8 cellular contexts compared by ENCODE assay signal in the genomic region with DNA sequence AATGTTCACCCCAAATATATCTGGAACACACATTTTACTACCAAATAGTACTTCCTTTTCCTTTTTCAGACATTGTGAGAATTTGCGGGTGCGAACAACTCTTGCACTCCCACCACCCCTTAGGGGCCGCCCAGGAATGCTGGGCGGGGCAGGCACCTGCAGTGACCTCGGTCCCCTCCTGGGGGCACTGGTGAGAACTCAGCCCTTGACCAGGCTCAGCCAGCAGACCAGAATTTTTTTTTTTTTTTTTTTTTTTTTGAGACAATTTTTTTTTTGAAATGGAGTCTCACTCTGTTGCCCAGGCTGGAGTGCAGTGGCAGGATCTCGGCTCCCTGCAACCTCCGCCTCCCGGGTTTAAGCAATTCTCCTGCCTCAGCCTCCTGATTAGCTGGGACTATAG.
A peak's percentile ranks its signal among the peaks of the same experiment; 100 is the strongest.
DNase-seq lines count a peak whose midpoint lies in the region; ATAC-seq, FAIRE-seq and TF ChIP-seq lines count a peak whose summit lies in the region.

No MANE protein-coding gene starts in this region.

- BruUV-seq in Panc1 (replicated peaks; lab: Mats Ljungman, UMichigan), result no TSS peak

- in situ Hi-C loops in Panc1 (cut with HindIII; ENCODE audit: low pct_unique_long_range_greater_than_20kb, low sequenced_read_pairs), result no loop called here

- H3K4me3 ChIP-seq in Panc1 (ENCODE audit: low read depth in 2 of 2, low read length in 2 of 2), result no peak overlapping the region
- H3K4me3 ChIP-seq in kidney (ENCODE audit: low read length in 2 of 2), result no peak overlapping the region
- H3K4me3 ChIP-seq in gastroesophageal sphincter, result no peak overlapping the region

- POLR2A ChIA-PET in Panc1 (lab: Charles Lee), result interaction anchor here (0.7 kb wide), 1 partner anchor 29 kb away, joined by 14 read pairs; no protein-coding TSS in a partner anchor

- peak; percentile 8 for FAIRE-seq in G401.6 (lab: Jason Lieb, UNC)
- FAIRE-seq in kidney (lab: Jason Lieb, UNC), result no peak
- no peak for FAIRE-seq in GM12892 (lab: Jason Lieb, UNC)

- no peaks in the 10 kb centered on the region for H3K36me3 ChIP-seq in Panc1 (ENCODE audit: control insufficient read depth, insufficient read depth, low read length)
- peaks cover 0 to 8% of the 10 kb centered on the region in 2 donors for H3K36me3 ChIP-seq in kidney (ENCODE audit: control insufficient read depth in 1 of 2, insufficient read depth in 2 of 2, low read length in 2 of 2)
- H3K36me3 ChIP-seq in gastroesophageal sphincter, result no peaks in the 10 kb centered on the region

- no peaks in the 10 kb centered on the region for H3K27me3 ChIP-seq in Panc1 (ENCODE audit: control insufficient read depth, insufficient read depth, low read length)
- peaks cover 36% of the 10 kb centered on the region for H3K27me3 ChIP-seq in gastroesophageal sphincter

- H3K4me1 ChIP-seq in Panc1 (ENCODE audit: control insufficient read depth, insufficient read depth, low read length), result no peaks in the 10 kb centered on the region
- H3K4me1 ChIP-seq in kidney (ENCODE audit: control insufficient read depth in 1 of 2, insufficient read depth in 1 of 2, low read depth in 1 of 2, low read length in 2 of 2), result no peaks in the 10 kb centered on the region
- H3K4me1 ChIP-seq in gastroesophageal sphincter, result no peaks in the 10 kb centered on the region

- H3K9ac ChIP-seq in kidney (ENCODE audit: low read length in 2 of 2), result no peak overlapping the region

- intact Hi-C loops in Panc1 (cut with micrococcal nuclease; ENCODE audit: unreplicated experiment) (loop anchor here (10.0 kb wide), 1 partner anchor 137 kb away; no protein-coding TSS in a partner anchor), kidney (cut with DNase I) (no loop called here)

- CTCF ChIA-PET in Panc1 (lab: Charles Lee), result interaction anchor here (0.6 to 0.7 kb wide), 2 partner anchors 259 to 275 kb away, joined by 4 to 5 read pairs; no protein-coding TSS in a partner anchor

- WGBS in gastroesophageal sphincter (ENCODE audit: low coverage in 1 of 2), 2 donors, result 50% methylated on average over 1 to 5 of the region's 8 CpGs

- TF ChIP-seq CTCF in Panc1 (IDR thresholded peaks at IDR 0.05) (peak; percentile 80), kidney (IDR thresholded peaks at IDR 0.05; ENCODE audit: borderline replicate concordance, extremely low read depth, insufficient read depth) (no peak), gastroesophageal sphincter (IDR thresholded peaks at IDR 0.05) (peak in 1 of 4 experiments; percentile 17)

- TF ChIP-seq POLR2A in gastroesophageal sphincter (IDR thresholded peaks at IDR 0.05), result no peak
- TF ChIP-seq POLR2A in GM12892 (IDR thresholded peaks at IDR 0.05; ENCODE audit: low read depth, low read length), result no peak

- TF ChIP-seq EP300 in gastroesophageal sphincter (IDR thresholded peaks at IDR 0.05), result no peak

- H3K9me3 ChIP-seq in Panc1 (ENCODE audit: control insufficient read depth, insufficient read depth, low read depth, low read length) (no peaks in the 10 kb centered on the region), kidney (ENCODE audit: control insufficient read depth in 1 of 2, low read length in 2 of 2) (peaks cover 0 to 4% of the 10 kb centered on the region in 2 donors), gastroesophageal sphincter (peaks cover 0 to 23% (median 0%) of the 10 kb centered on the region in 3 donors)

- no peak overlapping the region for H3K27ac ChIP-seq in Panc1 (ENCODE audit: low read length)
- H3K27ac ChIP-seq in kidney (ENCODE audit: low read depth in 2 of 2, low read length in 2 of 2), result no peak overlapping the region
- no peak overlapping the region for H3K27ac ChIP-seq in gastroesophageal sphincter

- ATAC-seq in Panc1, result peak; percentile 85
- ATAC-seq in gastroesophageal sphincter, result no peak

- DNase-seq in 8988T (peak; percentile 49), Panc1 (ENCODE audit: low read depth, low spot score) (no peak), germinal center (ENCODE audit: low spot score) (peak; percentile 46), kidney (no peak), nucleus accumbens (lab: John Stamatoyannopoulos, UW) (no peak), GM12892 (ENCODE audit: insufficient read length) (no peak)

Comparison
In these comparisons a context has a peak if more than half of its experiments do, and no peak if none do; other contexts are left out.
1. DNase-seq: peak in 8988T (single experiment) and germinal center (single experiment); none in Panc1 (single experiment), kidney (single experiment), nucleus accumbens (0 of 56) and GM12892 (single experiment).